Comparison of ENCODE assay signal across 22 cellular contexts in the genomic region with DNA sequence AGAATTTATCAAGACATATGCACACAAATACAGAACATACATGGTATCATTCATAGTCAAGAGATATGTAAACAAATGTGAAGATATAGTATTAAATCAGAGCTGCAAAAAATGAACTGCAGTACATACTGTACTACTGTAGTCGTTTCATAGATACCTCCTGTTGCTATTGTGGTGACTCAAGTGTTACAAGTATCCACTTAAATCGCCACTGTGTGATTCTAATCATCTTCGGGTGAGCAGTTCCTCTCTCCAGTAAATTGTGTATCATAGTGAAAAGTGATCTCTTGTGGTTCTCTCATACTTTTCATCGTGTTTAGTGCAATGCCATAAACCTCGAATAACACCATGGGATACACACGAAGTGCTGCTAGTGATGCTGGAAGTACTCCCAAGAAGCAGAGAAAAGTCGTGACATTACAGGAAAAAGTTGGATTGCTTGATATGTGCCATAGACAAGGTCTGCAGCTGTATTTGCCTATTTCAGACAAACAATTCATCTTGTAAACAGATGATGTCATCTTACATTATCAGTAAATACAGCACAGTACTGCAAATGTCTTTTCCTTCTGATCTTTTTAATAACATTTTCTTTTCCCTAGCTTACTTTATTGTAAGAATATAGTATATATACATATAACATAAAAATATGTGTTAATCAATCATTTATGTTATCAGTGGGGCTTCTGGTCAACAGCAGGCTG.
DNase-seq lines count a peak whose midpoint lies in the region; ATAC-seq and TF ChIP-seq lines count a peak whose summit lies in the region.
"Had no signal": no experiment of that assay in that cellular context is flagged by ENCODE, and none has a peak within 500 bp of the region (broad histone marks: within the 10 kb centered on the region; RNA-seq: fewer than 3 reads in every experiment).

No MANE protein-coding gene starts in this region.

- H2BK120ac ChIP-seq in H9 (ENCODE audit: low read depth, low read length, poor library complexity, severe bottlenecking): no peak overlapping the region

- no peak overlapping the region for H3K23ac ChIP-seq in H9 (ENCODE audit: insufficient read length, low read depth, low read length)

- H4K5ac ChIP-seq in H9 (ENCODE audit: insufficient read length, low read depth, low read length): no peak overlapping the region

- ATAC-seq in Right ventricle myocardium superior (ENCODE audit: poor library complexity) (peak; percentile 60), Right ventricle myocardium inferior (no peak)
- ATAC-seq: activated CD8-positive, alpha-beta memory T cell treated with anti-CD3 and anti-CD28 coated beads, Interleukin-2, amount 10 ng/mL, durations not matched to agents 7 days and 5 days had no signal

- H3K27ac ChIP-seq in H9 (ENCODE audit: insufficient read length, low read depth, low read length): no peak overlapping the region
- H3K27ac ChIP-seq: hepatocyte, prostate gland, SJSA1, skin epidermis, thoracic aorta had no signal

- H3K9me3 Mint-ChIP-seq in H9: peaks cover 0 to 2% of the 10 kb centered on the region in 2 experiments; a peak in 2 of 5 replicates
- H3K9me3 Mint-ChIP-seq: central memory CD8-positive, alpha-beta T cell had no signal

- no peak overlapping the region for H3T11ph ChIP-seq in H9 (ENCODE audit: low read length)

- H4K91ac ChIP-seq in H9 (ENCODE audit: insufficient read length, low read depth, low read length): no peak overlapping the region

- H3K27me3 Mint-ChIP-seq in H9 (ENCODE audit: low read depth): no peaks in the 10 kb centered on the region; the same call in 1 of the 2 replicates

- H3K4me3 Mint-ChIP-seq in H9: no peak overlapping the region
- H3K4me3 Mint-ChIP-seq: activated CD8-positive, alpha-beta memory T cell treated with anti-CD3 and anti-CD28 coated beads, Interleukin-2, amount 10 ng/mL, durations not matched to agents 7 days and 5 days; central memory CD8-positive, alpha-beta T cell; nephron progenitor cell had no signal

- no peaks in the 10 kb centered on the region for H3K79me1 ChIP-seq in H9 (ENCODE audit: insufficient read depth, low read depth, low read length, poor library complexity, severe bottlenecking)

- no peak overlapping the region for H2AK5ac ChIP-seq in H9 (ENCODE audit: insufficient read length, low read length)

- TF ChIP-seq CTCF in H9 (conservative IDR thresholded peaks at IDR 0.05): no peak

- H2BK5ac ChIP-seq in H9 (ENCODE audit: insufficient read length, low read length): no peak overlapping the region

- H2BK12ac ChIP-seq in H9 (ENCODE audit: insufficient read length, low read depth, low read length): no peak overlapping the region

- no peak overlapping the region for H3K56ac ChIP-seq in H9 (ENCODE audit: insufficient read length, low read depth, low read length)

- no peak overlapping the region for H3K18ac ChIP-seq in H9 (ENCODE audit: insufficient read length, low read depth, low read length)

- H3K36me3 Mint-ChIP-seq in H9 (ENCODE audit: insufficient read depth in 1 of 3, low read depth in 3 of 3): no peaks in the 10 kb centered on the region
- H3K36me3 Mint-ChIP-seq: activated CD8-positive, alpha-beta memory T cell treated with anti-CD3 and anti-CD28 coated beads, Interleukin-2, amount 10 ng/mL, durations not matched to agents 7 days and 5 days had no signal

- no peak overlapping the region for H3K4ac ChIP-seq in H9 (ENCODE audit: low read depth, low read length)

- H3K23me2 ChIP-seq in H9 (ENCODE audit: insufficient read length, low read depth, low read length, poor library complexity, severe bottlenecking): no peaks in the 10 kb centered on the region

- no peak overlapping the region for H3K14ac ChIP-seq in H9 (ENCODE audit: insufficient read depth, low read length)

- H3K79me2 ChIP-seq in H9 (ENCODE audit: insufficient read depth, low read length): no peaks in the 10 kb centered on the region
- H3K79me2 ChIP-seq: hepatocyte had no signal

- H3K27ac Mint-ChIP-seq in H9: no peak overlapping the region
- H3K27ac Mint-ChIP-seq: activated CD8-positive, alpha-beta memory T cell treated with anti-CD3 and anti-CD28 coated beads, Interleukin-2, amount 10 ng/mL, durations not matched to agents 7 days and 5 days; activated T-helper 2 cell treated with anti-CD3 and anti-CD28 coated beads, Interferon-gamma antibody, Interleukin-2, Interleukin-4, amounts not matched to agents 10 μg/mL and 5 μg/mL and 100 μg/mL, durations not matched to agents 14 hours and 24 hours and 36 hours; nephron progenitor cell had no signal

- H2BK20ac ChIP-seq in H9 (ENCODE audit: low read depth, low read length, poor library complexity, severe bottlenecking): no peak overlapping the region

- no peak overlapping the region for H2BK15ac ChIP-seq in H9 (ENCODE audit: low read depth, low read length)

- H2AFZ ChIP-seq in H9 (ENCODE audit: low read length): no peak overlapping the region
- H2AFZ ChIP-seq: hepatocyte had no signal

- H3K4me1 ChIP-seq in H9 (ENCODE audit: insufficient read depth, low read length): no peaks in the 10 kb centered on the region
- H3K4me1 ChIP-seq: prostate gland, SJSA1 had no signal

- H3K4me2 ChIP-seq in H9 (ENCODE audit: insufficient read depth, insufficient read length, low read length): no peak overlapping the region
- H3K4me2 ChIP-seq: hepatocyte had no signal

- WGBS in H9 (ENCODE audit: extremely low coverage, insufficient read length, low lambda C conversion rate): no CpG with 5 or more reads among the region's 7 CpGs

- DNase-seq in Right ventricle myocardium superior: no peak
- DNase-seq in Right ventricle myocardium inferior (ENCODE audit: missing footprints): no peak
- DNase-seq in NCI-H187 treated with DMSO at 0.1 percent for 48 hours (lab: John Stamatoyannopoulos, UW): peak; percentile 93
- DNase-seq in RKO (ENCODE audit: low spot score): peak; percentile 59
- DNase-seq in DMS 273 treated with DMSO at 0.1 percent for 48 hours (lab: John Stamatoyannopoulos, UW): no peak
- DNase-seq in DMS114 treated with DMSO at 0.1 percent for 48 hours (lab: John Stamatoyannopoulos, UW; ENCODE audit: unreplicated experiment): no peak
- DNase-seq in H9: no peak
- no peak for DNase-seq in GDM1 (lab: John Stamatoyannopoulos, UW)
- DNase-seq: activated CD4-positive, CD25-positive, alpha-beta regulatory T cell treated with anti-CD3 and anti-CD28 coated beads, Interleukin-2, amount 50 U/mL, for 72 hours; activated CD8-positive, alpha-beta memory T cell treated with anti-CD3 and anti-CD28 coated beads, Interleukin-2, amount 10 ng/mL, durations not matched to agents 7 days and 5 days; amniotic stem cell; effector CD4-positive, alpha-beta T cell; mesendoderm; NCI-H1694; nephron progenitor cell had no signal

- no peak overlapping the region for H3K9ac ChIP-seq in H9 (ENCODE audit: extremely low read depth, insufficient read length, low read length)

- H3K4me1 Mint-ChIP-seq in H9: peaks cover 0 to 2% of the 10 kb centered on the region in 2 experiments; a peak in 2 of 4 replicates
- H3K4me1 Mint-ChIP-seq: activated CD8-positive, alpha-beta memory T cell treated with anti-CD3 and anti-CD28 coated beads, Interleukin-2, amount 10 ng/mL, durations not matched to agents 7 days and 5 days; central memory CD8-positive, alpha-beta T cell had no signal

- intact Hi-C loops in Right ventricle myocardium superior (cut with DNase I) (no loop called here), Right ventricle myocardium inferior (cut with DNase I) (no loop called here)

- no peak overlapping the region for H4K8ac ChIP-seq in H9 (replicated peaks; ENCODE audit: insufficient read length, low read depth, low read length)

- H4K20me1 ChIP-seq in H9 (ENCODE audit: control insufficient read depth, insufficient read depth, insufficient read length): no peaks in the 10 kb centered on the region

- no peaks in the 10 kb centered on the region for H3K27me3 ChIP-seq in H9 (ENCODE audit: insufficient read depth, low read length)
- H3K27me3 ChIP-seq: hepatocyte, SJSA1 had no signal

- H3K9me3 ChIP-seq in H9 (ENCODE audit: control insufficient read depth, low read depth, low read length): no peaks in the 10 kb centered on the region
- H3K9me3 ChIP-seq: prostate gland, SJSA1 had no signal

Comparison
In these comparisons a context has a peak if more than half of its experiments do, and no peak if none do; other contexts are left out.
1. DNase-seq: peak in NCI-H187 treated with DMSO at 0.1 percent for 48 hours (single experiment) and RKO (single experiment); none in Right ventricle myocardium superior (single experiment), Right ventricle myocardium inferior (single experiment), DMS 273 treated with DMSO at 0.1 percent for 48 hours (single experiment), DMS114 treated with DMSO at 0.1 percent for 48 hours (single experiment), H9 (single experiment) and GDM1 (single experiment).